ENCODE assay signal across 1 cellular context in the genomic region with DNA sequence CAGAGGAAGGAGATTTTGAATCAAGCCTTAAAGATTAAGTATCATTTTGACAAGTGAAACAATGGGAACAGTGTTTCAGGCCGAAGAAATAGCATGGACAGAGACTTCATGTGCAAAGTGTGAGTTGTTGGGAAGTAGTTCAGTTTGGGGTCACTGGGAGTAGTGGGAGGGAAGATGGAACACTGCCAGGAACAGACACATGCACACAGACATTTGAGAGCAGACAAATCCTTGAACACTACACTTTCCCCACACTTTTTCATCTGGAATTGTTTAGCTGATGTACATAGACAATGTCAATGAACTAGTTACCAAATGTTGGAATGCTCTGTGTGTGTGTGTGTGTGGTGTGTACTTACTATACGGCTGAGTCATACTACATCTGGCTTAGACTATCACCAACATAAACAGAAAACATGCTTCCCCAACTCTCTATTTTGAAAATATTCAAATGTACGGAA.
TF ChIP-seq lines count a peak whose summit lies in the region.

No MANE protein-coding gene starts in this region.

TF ChIP-seq in K562, 482 proteins besides CTCF, POLR2A, EP300 and RAD21:
- peak; percentile 64 for TF ChIP-seq NFE2 (IDR thresholded peaks at IDR 0.05; ENCODE audit: low read depth)
- TF ChIP-seq POLR2G (IDR thresholded peaks at IDR 0.05; ENCODE audit: low read depth, low read length) = no peak
- TF ChIP-seq JUND (IDR thresholded peaks at IDR 0.05; ENCODE audit: borderline replicate concordance, low read depth, low read length) = 0 out of 2 replicates have a peak, but pooled peaks have one; percentile 7
- no peak for TF ChIP-seq JUND (tag; IDR thresholded peaks at IDR 0.05; ENCODE audit: borderline replicate concordance, low read depth, low read length)
- TF ChIP-seq MAFG (tag; conservative IDR thresholded peaks at IDR 0.05) = peak; percentile 14; the same call in 1 of the 2 replicates
- TF ChIP-seq SRF (CRISPR knock-in tag; IDR thresholded peaks at IDR 0.05) = no peak
- TF ChIP-seq NFIC (IDR thresholded peaks at IDR 0.05) = peak; percentile 66; the same call in 1 of the 2 replicates
- 0 out of 2 replicates have a peak, but pooled peaks have one; percentile 17 for TF ChIP-seq ZNF316 (IDR thresholded peaks at IDR 0.05)
